In the genomic region with DNA sequence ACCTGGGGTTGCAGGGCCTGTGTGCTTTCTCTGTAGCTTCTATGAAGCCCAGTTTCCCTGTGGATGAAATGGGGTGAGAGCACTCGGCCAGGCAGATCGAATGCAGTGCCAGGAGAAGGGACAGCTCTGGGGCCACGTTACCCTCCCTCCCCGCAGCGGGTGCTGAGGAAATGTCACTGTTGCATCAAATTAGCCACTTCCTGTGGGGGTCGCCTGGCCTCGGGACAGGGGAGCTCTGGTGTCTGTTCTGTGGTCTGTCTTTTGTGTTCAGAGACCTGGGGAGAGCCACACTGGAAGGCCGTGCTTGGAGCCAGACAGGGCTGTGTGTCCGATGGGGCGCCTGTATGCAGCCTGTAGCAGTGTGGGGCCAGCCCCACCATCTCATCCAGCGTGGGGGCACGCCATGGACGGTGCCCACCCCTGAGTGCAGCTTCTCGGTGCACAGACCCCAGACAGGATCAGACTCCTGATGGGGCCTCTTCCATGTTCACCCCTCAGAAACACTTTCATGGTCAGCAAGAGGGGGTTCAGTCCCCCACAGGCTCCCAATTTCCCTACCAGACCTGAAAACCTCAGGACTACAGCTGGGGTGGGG, we compare ENCODE assay signal across 9 cellular contexts. TPM values are rescaled to one million over a fixed set of nuclear protein-coding genes. Genes with fewer than 3 reads are reported as not detected.
DNase-seq lines count a peak whose midpoint lies in the region; ATAC-seq and TF ChIP-seq lines count a peak whose summit lies in the region.
"Had no signal": no experiment of that assay in that cellular context is flagged by ENCODE, and none has a peak within 500 bp of the region (broad histone marks: within the 10 kb centered on the region; RNA-seq: fewer than 3 reads in every experiment).

No MANE protein-coding gene starts in this region.

- H3K27ac ChIP-seq in mesodermal cell (ENCODE audit: low read depth, low read length, severe bottlenecking), result peak overlapping the region; percentile 69
- no peak overlapping the region for H3K27ac ChIP-seq in right cardiac atrium (ENCODE audit: low read length)
- H3K27ac ChIP-seq: psoas muscle had no signal

- no peaks in the 10 kb centered on the region for H3K36me3 Mint-ChIP-seq in activated CD4-positive, alpha-beta T cell treated with anti-CD3 and anti-CD28 coated beads, Interleukin-2, amount 10 ng/mL, durations not matched to agents 7 days and 5 days (ENCODE audit: low read depth)
- no peaks in the 10 kb centered on the region; the same call in 1 of the 2 replicates for H3K36me3 Mint-ChIP-seq in WTC11

- H3K4me1 ChIP-seq in mesodermal cell (ENCODE audit: control insufficient read depth, insufficient read depth, low read length, poor library complexity, severe bottlenecking) (peaks cover 40% of the 10 kb centered on the region), right cardiac atrium (ENCODE audit: control insufficient read depth, insufficient read depth, low read length) (peaks cover 14% of the 10 kb centered on the region)

- peaks cover 21% of the 10 kb centered on the region for H3K4me1 Mint-ChIP-seq in activated CD4-positive, alpha-beta T cell treated with anti-CD3 and anti-CD28 coated beads, Interleukin-2, amount 10 ng/mL, durations not matched to agents 7 days and 5 days
- peaks cover 35% of the 10 kb centered on the region for H3K4me1 Mint-ChIP-seq in WTC11

- TF ChIP-seq CTCF in WTC11 (IDR thresholded peaks at IDR 0.05), result no peak

- H3K27me3 Mint-ChIP-seq in activated CD4-positive, alpha-beta T cell treated with anti-CD3 and anti-CD28 coated beads, Interleukin-2, amount 10 ng/mL, durations not matched to agents 7 days and 5 days, result no peaks in the 10 kb centered on the region
- no peaks in the 10 kb centered on the region for H3K27me3 Mint-ChIP-seq in WTC11 (ENCODE audit: low read depth)

- CTCF ChIA-PET in activated CD4-positive, alpha-beta T cell treated with anti-CD3 and anti-CD28 coated beads, Interleukin-2, amount 10 ng/mL, durations not matched to agents 7 days and 5 days (lab: Charles Lee), result interaction anchor here (0.7 to 1.7 kb wide), 4 partner anchors 26 to 184 kb away, joined by 3 to 7 read pairs (median 4); no protein-coding TSS in a partner anchor
- CTCF ChIA-PET in WTC11 (lab: Charles Lee), result interaction anchor here (0.7 to 4.9 kb wide), 13 partner anchors 9 to 194 kb away, joined by 3 to 32 read pairs (median 5); a partner anchor contains a TSS

- H3K4me3 Mint-ChIP-seq in activated CD4-positive, alpha-beta T cell treated with anti-CD3 and anti-CD28 coated beads, Interleukin-2, amount 10 ng/mL, durations not matched to agents 7 days and 5 days, result peak overlapping the region; percentile 51
- peak overlapping the region; percentile 41; the same call in 1 of the 2 replicates for H3K4me3 Mint-ChIP-seq in WTC11

- peak overlapping the region; percentile 86 for H3K27ac Mint-ChIP-seq in activated CD4-positive, alpha-beta T cell treated with anti-CD3 and anti-CD28 coated beads, Interleukin-2, amount 10 ng/mL, durations not matched to agents 7 days and 5 days
- peak overlapping the region; percentile 96 for H3K27ac Mint-ChIP-seq in WTC11

- WGBS in mesodermal cell (ENCODE audit: insufficient coverage in 2 of 2), 2 experiments, result 56 to 59% methylated on average over 8 to 14 of the region's 14 CpGs
- 51% methylated on average over 14 of the region's 14 CpGs for WGBS in right cardiac atrium

- H3K9me3 ChIP-seq in mesodermal cell (ENCODE audit: control insufficient read depth, low read length) (no peaks in the 10 kb centered on the region), right cardiac atrium (ENCODE audit: control insufficient read depth, low read length) (no peaks in the 10 kb centered on the region)
- H3K9me3 ChIP-seq: psoas muscle had no signal

- peak; percentile 69 for ATAC-seq in HG03354 (IDR thresholded peaks at IDR 0.05; ENCODE audit: poor library complexity, severe bottlenecking, unreplicated experiment)
- peak; percentile 4 for ATAC-seq in WTC11
- ATAC-seq in left lobe of liver, result no peak
- ATAC-seq in right cardiac atrium, result no peak
- ATAC-seq: psoas muscle had no signal

- H3K27me3 ChIP-seq in right cardiac atrium (ENCODE audit: control insufficient read depth, insufficient read depth), result no peaks in the 10 kb centered on the region

- no peaks in the 10 kb centered on the region for H3K9me3 Mint-ChIP-seq in activated CD4-positive, alpha-beta T cell treated with anti-CD3 and anti-CD28 coated beads, Interleukin-2, amount 10 ng/mL, durations not matched to agents 7 days and 5 days
- no peaks in the 10 kb centered on the region for H3K9me3 Mint-ChIP-seq in WTC11

- DNase-seq in activated CD4-positive, alpha-beta T cell treated with anti-CD3 and anti-CD28 coated beads, Interleukin-2, amount 10 ng/mL, durations not matched to agents 7 days and 5 days, result peak; percentile 50
- DNase-seq in activated CD4-positive, alpha-beta T cell treated with anti-CD3 and anti-CD28 coated beads for 4 hours, result no peak
- DNase-seq in WTC11 (ENCODE audit: low spot score) (no peak), left lobe of liver (ENCODE audit: low spot score) (no peak), NCI-H2171 treated with DMSO at 0.1 percent for 48 hours (lab: John Stamatoyannopoulos, UW) (no peak), right cardiac atrium (no peak)

- POLR2A ChIA-PET in activated CD4-positive, alpha-beta T cell treated with anti-CD3 and anti-CD28 coated beads, Interleukin-2, amount 10 ng/mL, durations not matched to agents 7 days and 5 days (lab: Charles Lee), result no interaction called here
- POLR2A ChIA-PET in WTC11 (lab: Charles Lee), result interaction anchor here (0.6 to 1.4 kb wide), 7 partner anchors 9 to 122 kb away, joined by 3 to 13 read pairs (median 5); a partner anchor contains a TSS

- peaks cover 57% of the 10 kb centered on the region for H3K36me3 ChIP-seq in mesodermal cell (ENCODE audit: control insufficient read depth, insufficient read depth, low read length)

- H3K4me3 ChIP-seq in mesodermal cell (ENCODE audit: extremely low read depth, insufficient read depth, low read length, poor library complexity, severe bottlenecking), result no peak overlapping the region
- H3K4me3 ChIP-seq in right cardiac atrium (ENCODE audit: low read length), result no peak overlapping the region
- H3K4me3 ChIP-seq: psoas muscle had no signal

- intact Hi-C loops in right cardiac atrium (cut with DNase I), result no loop called here

TF ChIP-seq in WTC11, 78 proteins besides CTCF, POLR2A, EP300 and RAD21:
- TF ChIP-seq PRRX2 (CRISPR knock-in tag; IDR thresholded peaks at IDR 0.05) (no peak), IRF2 (CRISPR knock-in tag; IDR thresholded peaks at IDR 0.05; ENCODE audit: borderline replicate concordance, low read depth) (no peak), ZNF317 (CRISPR knock-in tag; IDR thresholded peaks at IDR 0.05; ENCODE audit: borderline replicate concordance, low read depth) (no peak), ETV6 (CRISPR knock-in tag; IDR thresholded peaks at IDR 0.05) (0 out of 2 replicates have a peak, but pooled peaks have one; percentile 36)
- TF ChIP-seq, protein P1, sequence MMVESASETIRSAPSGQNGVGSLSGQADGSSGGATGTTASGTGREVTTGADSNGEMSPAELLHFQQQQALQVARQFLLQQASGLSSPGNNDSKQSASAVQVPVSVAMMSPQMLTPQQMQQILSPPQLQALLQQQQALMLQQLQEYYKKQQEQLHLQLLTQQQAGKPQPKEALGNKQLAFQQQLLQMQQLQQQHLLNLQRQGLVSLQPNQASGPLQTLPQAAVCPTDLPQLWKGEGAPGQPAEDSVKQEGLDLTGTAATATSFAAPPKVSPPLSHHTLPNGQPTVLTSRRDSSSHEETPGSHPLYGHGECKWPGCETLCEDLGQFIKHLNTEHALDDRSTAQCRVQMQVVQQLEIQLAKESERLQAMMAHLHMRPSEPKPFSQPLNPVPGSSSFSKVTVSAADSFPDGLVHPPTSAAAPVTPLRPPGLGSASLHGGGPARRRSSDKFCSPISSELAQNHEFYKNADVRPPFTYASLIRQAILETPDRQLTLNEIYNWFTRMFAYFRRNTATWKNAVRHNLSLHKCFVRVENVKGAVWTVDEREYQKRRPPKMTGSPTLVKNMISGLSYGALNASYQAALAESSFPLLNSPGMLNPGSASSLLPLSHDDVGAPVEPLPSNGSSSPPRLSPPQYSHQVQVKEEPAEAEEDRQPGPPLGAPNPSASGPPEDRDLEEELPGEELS (CRISPR knock-in tag; IDR thresholded peaks at IDR 0.05), result 0 out of 2 replicates have a peak, but pooled peaks have one; percentile 51

RNA-seq across cellular contexts. Expression of a gene that starts 13.6 kb away (rescaled TPM):
- 10 to 100 TPM; 17.2 to 19.7 TPM for total RNA-seq in activated CD4-positive, alpha-beta T cell treated with anti-CD3 and anti-CD28 coated beads, Interleukin-2, amount 10 ng/mL, durations not matched to agents 7 days and 5 days
- total RNA-seq in WTC11 (2021) (178 to 190 TPM (median 181 TPM) in 3 replicates), left lobe of liver (15.5 TPM), right cardiac atrium (10 to 100 TPM; 12.4 to 25.0 (median 17.0) TPM)
- 158 TPM for polyA plus RNA-seq in mesodermal cell (2013, experiment 1 of 2)
- polyA plus RNA-seq in mesodermal cell (2013, experiment 2 of 2), result 128 TPM
- 8.1 TPM for polyA plus RNA-seq in right cardiac atrium

RNA-seq across cellular contexts. Expression of a gene that starts 42.6 kb away (rescaled TPM):
- under 1 TPM; 0.05 to 0.08 TPM for total RNA-seq in activated CD4-positive, alpha-beta T cell treated with anti-CD3 and anti-CD28 coated beads, Interleukin-2, amount 10 ng/mL, durations not matched to agents 7 days and 5 days
- total RNA-seq in WTC11 (2021) (0.85 to 1.4 TPM (median 1.4 TPM) in 3 replicates), left lobe of liver (0.83 TPM), right cardiac atrium (1 to 10 TPM in 1 of 4 donors, under 1 TPM in 3; 0.45 to 1.0 (median 0.91) TPM)
- 0.22 TPM for polyA plus RNA-seq in mesodermal cell (2013, experiment 1 of 2)
- polyA plus RNA-seq in mesodermal cell (2013, experiment 2 of 2), result not detected
- 0.36 TPM for polyA plus RNA-seq in right cardiac atrium
- total RNA-seq: psoas muscle had no signal

Comparison
In these comparisons a context has a peak if more than half of its experiments do, and no peak if none do; other contexts are left out.
1. ATAC-seq: peak in HG03354 (single experiment) and WTC11 (single experiment); none in left lobe of liver (single experiment) and right cardiac atrium (0 of 2).